Comparison of ENCODE assay signal across 1 cellular context in the genomic region with DNA sequence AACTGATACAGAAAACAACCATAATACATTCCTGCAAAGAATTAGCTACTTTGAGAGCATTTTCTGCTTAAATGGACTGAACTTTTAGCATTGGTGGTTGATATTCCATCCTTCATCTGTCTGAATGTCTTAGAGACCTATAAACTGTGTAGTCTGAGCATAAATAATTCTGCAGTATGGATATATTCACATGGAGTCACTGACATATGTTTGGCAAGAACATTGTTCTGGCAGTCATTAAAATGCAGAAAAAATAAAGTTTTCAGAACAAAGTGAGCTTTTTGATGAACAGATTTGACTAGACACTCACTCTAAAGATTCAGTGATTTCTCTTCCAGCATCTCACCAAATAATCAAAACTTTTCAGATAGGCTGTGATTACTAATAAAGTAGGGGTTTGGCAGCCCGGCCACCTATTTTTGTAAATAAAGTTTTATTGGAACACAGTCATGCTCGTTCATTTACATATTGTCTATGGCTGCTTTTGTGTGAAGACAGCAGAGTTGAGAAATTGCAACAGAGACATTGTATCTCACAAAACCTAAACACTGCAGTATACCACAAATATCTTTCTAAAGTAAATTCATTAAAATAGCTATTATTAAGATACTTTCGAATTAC.
TF ChIP-seq lines count a peak whose summit lies in the region.

No MANE protein-coding gene starts in this region.

TF ChIP-seq in GM12878, 131 proteins besides CTCF, POLR2A, EP300 and RAD21:
- TF ChIP-seq GABPA (IDR thresholded peaks at IDR 0.05; ENCODE audit: low read depth), result no peak
- no peak for TF ChIP-seq NFIC (IDR thresholded peaks at IDR 0.05; ENCODE audit: low read depth, low read length)
- peak; percentile 71 for TF ChIP-seq ZBTB40 (IDR thresholded peaks at IDR 0.05; ENCODE audit: borderline replicate concordance)
- no peak for TF ChIP-seq BRCA1 (IDR thresholded peaks at IDR 0.05; ENCODE audit: low read depth, low read length)
- TF ChIP-seq PBX3 (IDR thresholded peaks at IDR 0.05; ENCODE audit: insufficient replicate concordance, low read depth, low read length), result no peak
- no peak for TF ChIP-seq USF2 (IDR thresholded peaks at IDR 0.05; ENCODE audit: borderline replicate concordance, low read depth, low read length)
- no peak for TF ChIP-seq CUX1 (IDR thresholded peaks at IDR 0.05; ENCODE audit: insufficient replicate concordance, low read depth, low read length)
- TF ChIP-seq ZBED1 (IDR thresholded peaks at IDR 0.05; ENCODE audit: borderline replicate concordance), result no peak
